In the genomic region with DNA sequence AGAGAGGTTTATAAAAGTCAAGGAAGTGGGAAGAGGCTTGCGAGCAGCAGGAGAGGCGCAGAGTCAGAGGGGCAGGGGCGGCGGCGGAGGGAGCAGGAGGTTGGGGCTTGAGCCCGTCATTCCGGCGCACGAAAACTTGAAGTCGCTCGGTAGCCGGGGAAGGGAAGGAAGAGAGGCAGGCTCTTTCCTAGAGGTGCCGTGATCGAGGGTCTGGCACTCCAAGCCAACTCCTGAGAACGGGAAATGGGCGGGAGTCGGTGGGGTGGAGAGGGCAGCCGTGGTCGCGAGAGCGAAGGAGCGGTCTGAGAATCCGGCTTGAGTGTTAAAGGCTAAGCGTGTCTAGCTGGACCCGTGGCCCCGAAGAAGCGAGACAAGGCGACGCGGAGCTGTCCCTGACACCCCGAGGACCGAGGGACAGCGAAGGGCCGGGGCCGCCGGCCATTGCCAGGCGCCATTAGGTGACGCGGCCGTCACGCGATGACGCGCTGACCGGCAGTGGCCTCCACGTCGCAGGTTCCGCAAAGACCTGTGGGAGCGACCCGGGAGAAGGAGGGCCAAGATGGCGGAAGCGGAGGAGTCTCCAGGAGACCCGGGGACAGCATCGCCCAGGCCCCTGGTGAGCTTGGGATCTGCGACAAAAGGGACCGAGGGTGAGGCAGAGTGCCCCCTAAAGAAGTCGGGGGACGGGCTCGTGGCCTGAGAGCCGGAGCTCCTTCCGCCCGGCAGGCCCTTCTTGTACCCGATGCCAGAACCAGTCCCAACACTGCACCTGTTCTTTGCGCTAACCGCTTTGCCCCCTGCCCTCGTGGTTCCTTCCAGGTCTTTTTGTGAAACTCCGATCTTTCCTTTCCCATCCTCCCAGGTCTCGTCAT, we compare ENCODE assay signal across 1 cellular context.
TF ChIP-seq lines count a peak whose summit lies in the region.

A gene with protein sequence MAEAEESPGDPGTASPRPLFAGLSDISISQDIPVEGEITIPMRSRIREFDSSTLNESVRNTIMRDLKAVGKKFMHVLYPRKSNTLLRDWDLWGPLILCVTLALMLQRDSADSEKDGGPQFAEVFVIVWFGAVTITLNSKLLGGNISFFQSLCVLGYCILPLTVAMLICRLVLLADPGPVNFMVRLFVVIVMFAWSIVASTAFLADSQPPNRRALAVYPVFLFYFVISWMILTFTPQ (plus strand): TSS at position 544 of the 872 bp plus-strand sequence. CDS start 16 bp downstream, at position 560.

TF ChIP-seq in HEK293, 187 proteins besides CTCF, POLR2A, EP300 and RAD21 (continued from another document and continues in another):
- TF ChIP-seq, protein P1, sequence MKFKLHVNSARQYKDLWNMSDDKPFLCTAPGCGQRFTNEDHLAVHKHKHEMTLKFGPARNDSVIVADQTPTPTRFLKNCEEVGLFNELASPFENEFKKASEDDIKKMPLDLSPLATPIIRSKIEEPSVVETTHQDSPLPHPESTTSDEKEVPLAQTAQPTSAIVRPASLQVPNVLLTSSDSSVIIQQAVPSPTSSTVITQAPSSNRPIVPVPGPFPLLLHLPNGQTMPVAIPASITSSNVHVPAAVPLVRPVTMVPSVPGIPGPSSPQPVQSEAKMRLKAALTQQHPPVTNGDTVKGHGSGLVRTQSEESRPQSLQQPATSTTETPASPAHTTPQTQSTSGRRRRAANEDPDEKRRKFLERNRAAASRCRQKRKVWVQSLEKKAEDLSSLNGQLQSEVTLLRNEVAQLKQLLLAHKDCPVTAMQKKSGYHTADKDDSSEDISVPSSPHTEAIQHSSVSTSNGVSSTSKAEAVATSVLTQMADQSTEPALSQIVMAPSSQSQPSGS (tag by site-specific recombination; IDR thresholded peaks at IDR 0.05; ENCODE audit: low read depth), result peak; percentile 50; the same call in 1 of the 2 replicates
- TF ChIP-seq ZNF292 (tag by site-specific recombination; IDR thresholded peaks at IDR 0.05; ENCODE audit: borderline replicate concordance, low read depth) (no peak), SALL2 (tag by site-specific recombination; IDR thresholded peaks at IDR 0.05; ENCODE audit: borderline replicate concordance) (no peak), ZNF791 (tag by site-specific recombination; IDR thresholded peaks at IDR 0.05) (no peak), ZFP41 (tag by site-specific recombination; IDR thresholded peaks at IDR 0.05; ENCODE audit: borderline replicate concordance) (no peak), ZBTB1 (tag by site-specific recombination; IDR thresholded peaks at IDR 0.05) (no peak), ZBTB20 (tag by site-specific recombination; IDR thresholded peaks at IDR 0.05) (peak; percentile 57; the same call in 1 of the 2 replicates), ZNF585B (tag by site-specific recombination; IDR thresholded peaks at IDR 0.05) (no peak), ZIC2 (tag by site-specific recombination; IDR thresholded peaks at IDR 0.05) (no peak), ZNF561 (tag by site-specific recombination; IDR thresholded peaks at IDR 0.05; ENCODE audit: borderline replicate concordance) (no peak), ZSCAN16 (tag by site-specific recombination; IDR thresholded peaks at IDR 0.05) (no peak; the same call in 1 of the 2 replicates), ZNF621 (tag by site-specific recombination; IDR thresholded peaks at IDR 0.05) (no peak), ZXDB (tag by site-specific recombination; IDR thresholded peaks at IDR 0.05) (peak; percentile 87), ZNF426 (tag by site-specific recombination; IDR thresholded peaks at IDR 0.05) (no peak), ZNF133 (tag by site-specific recombination; IDR thresholded peaks at IDR 0.05) (no peak), HOXA7 (CRISPR knock-in tag; IDR thresholded peaks at IDR 0.05; ENCODE audit: borderline replicate concordance) (no peak), ZNF529 (tag by site-specific recombination; IDR thresholded peaks at IDR 0.05; ENCODE audit: insufficient replicate concordance) (no peak), TCF7L2 (IDR thresholded peaks at IDR 0.05; ENCODE audit: borderline replicate concordance, low read depth, low read length) (no peak), ZNF555 (tag by site-specific recombination; conservative IDR thresholded peaks at IDR 0.05) (no peak), KLF7 (tag by site-specific recombination; IDR thresholded peaks at IDR 0.05; ENCODE audit: borderline replicate concordance) (0 out of 2 replicates have a peak, but pooled peaks have one; percentile 45), ZNF776 (tag by site-specific recombination; IDR thresholded peaks at IDR 0.05; ENCODE audit: borderline replicate concordance) (no peak), ZFHX2 (tag by site-specific recombination; conservative IDR thresholded peaks at IDR 0.05) (no peak), ZNF140 (tag by site-specific recombination; IDR thresholded peaks at IDR 0.05) (no peak), HOXD13 (CRISPR knock-in tag; IDR thresholded peaks at IDR 0.05; ENCODE audit: borderline replicate concordance) (no peak), ZNF132 (tag by site-specific recombination; IDR thresholded peaks at IDR 0.05; ENCODE audit: borderline replicate concordance) (no peak), ZNF169 (tag by site-specific recombination; IDR thresholded peaks at IDR 0.05) (no peak), ZNF324 (tag by site-specific recombination; IDR thresholded peaks at IDR 0.05) (peak; percentile 93), ZNF16 (tag by site-specific recombination; IDR thresholded peaks at IDR 0.05; ENCODE audit: low read depth) (no peak), ZNF114 (tag by site-specific recombination; IDR thresholded peaks at IDR 0.05) (no peak), GLIS1 (tag by site-specific recombination; IDR thresholded peaks at IDR 0.05) (0 out of 2 replicates have a peak, but pooled peaks have one; percentile 46), OSR2 (tag by site-specific recombination; IDR thresholded peaks at IDR 0.05) (no peak), ZNF514 (tag by site-specific recombination; IDR thresholded peaks at IDR 0.05) (no peak), ZNF473 (tag by site-specific recombination; IDR thresholded peaks at IDR 0.05) (no peak), ZSCAN23 (tag by site-specific recombination; IDR thresholded peaks at IDR 0.05) (no peak), YY1 (tag by site-specific recombination; IDR thresholded peaks at IDR 0.05) (peak; percentile 98), ZNF571 (tag by site-specific recombination; IDR thresholded peaks at IDR 0.05) (no peak), ZNF747 (tag by site-specific recombination; IDR thresholded peaks at IDR 0.05) (no peak), ZNF677 (tag by site-specific recombination; IDR thresholded peaks at IDR 0.05) (no peak)
- TF ChIP-seq, protein P2, sequence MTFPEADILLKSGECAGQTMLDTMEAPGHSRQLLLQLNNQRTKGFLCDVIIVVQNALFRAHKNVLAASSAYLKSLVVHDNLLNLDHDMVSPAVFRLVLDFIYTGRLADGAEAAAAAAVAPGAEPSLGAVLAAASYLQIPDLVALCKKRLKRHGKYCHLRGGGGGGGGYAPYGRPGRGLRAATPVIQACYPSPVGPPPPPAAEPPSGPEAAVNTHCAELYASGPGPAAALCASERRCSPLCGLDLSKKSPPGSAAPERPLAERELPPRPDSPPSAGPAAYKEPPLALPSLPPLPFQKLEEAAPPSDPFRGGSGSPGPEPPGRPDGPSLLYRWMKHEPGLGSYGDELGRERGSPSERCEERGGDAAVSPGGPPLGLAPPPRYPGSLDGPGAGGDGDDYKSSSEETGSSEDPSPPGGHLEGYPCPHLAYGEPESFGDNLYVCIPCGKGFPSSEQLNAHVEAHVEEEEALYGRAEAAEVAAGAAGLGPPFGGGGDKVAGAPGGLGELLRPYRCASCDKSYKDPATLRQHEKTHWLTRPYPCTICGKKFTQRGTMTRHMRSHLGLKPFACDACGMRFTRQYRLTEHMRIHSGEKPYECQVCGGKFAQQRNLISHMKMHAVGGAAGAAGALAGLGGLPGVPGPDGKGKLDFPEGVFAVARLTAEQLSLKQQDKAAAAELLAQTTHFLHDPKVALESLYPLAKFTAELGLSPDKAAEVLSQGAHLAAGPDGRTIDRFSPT (tag by site-specific recombination; IDR thresholded peaks at IDR 0.05), result no peak
- TF ChIP-seq, protein P3, sequence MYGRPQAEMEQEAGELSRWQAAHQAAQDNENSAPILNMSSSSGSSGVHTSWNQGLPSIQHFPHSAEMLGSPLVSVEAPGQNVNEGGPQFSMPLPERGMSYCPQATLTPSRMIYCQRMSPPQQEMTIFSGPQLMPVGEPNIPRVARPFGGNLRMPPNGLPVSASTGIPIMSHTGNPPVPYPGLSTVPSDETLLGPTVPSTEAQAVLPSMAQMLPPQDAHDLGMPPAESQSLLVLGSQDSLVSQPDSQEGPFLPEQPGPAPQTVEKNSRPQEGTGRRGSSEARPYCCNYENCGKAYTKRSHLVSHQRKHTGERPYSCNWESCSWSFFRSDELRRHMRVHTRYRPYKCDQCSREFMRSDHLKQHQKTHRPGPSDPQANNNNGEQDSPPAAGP (tag by site-specific recombination; IDR thresholded peaks at IDR 0.05), result peak; percentile 78
- TF ChIP-seq, protein P4, sequence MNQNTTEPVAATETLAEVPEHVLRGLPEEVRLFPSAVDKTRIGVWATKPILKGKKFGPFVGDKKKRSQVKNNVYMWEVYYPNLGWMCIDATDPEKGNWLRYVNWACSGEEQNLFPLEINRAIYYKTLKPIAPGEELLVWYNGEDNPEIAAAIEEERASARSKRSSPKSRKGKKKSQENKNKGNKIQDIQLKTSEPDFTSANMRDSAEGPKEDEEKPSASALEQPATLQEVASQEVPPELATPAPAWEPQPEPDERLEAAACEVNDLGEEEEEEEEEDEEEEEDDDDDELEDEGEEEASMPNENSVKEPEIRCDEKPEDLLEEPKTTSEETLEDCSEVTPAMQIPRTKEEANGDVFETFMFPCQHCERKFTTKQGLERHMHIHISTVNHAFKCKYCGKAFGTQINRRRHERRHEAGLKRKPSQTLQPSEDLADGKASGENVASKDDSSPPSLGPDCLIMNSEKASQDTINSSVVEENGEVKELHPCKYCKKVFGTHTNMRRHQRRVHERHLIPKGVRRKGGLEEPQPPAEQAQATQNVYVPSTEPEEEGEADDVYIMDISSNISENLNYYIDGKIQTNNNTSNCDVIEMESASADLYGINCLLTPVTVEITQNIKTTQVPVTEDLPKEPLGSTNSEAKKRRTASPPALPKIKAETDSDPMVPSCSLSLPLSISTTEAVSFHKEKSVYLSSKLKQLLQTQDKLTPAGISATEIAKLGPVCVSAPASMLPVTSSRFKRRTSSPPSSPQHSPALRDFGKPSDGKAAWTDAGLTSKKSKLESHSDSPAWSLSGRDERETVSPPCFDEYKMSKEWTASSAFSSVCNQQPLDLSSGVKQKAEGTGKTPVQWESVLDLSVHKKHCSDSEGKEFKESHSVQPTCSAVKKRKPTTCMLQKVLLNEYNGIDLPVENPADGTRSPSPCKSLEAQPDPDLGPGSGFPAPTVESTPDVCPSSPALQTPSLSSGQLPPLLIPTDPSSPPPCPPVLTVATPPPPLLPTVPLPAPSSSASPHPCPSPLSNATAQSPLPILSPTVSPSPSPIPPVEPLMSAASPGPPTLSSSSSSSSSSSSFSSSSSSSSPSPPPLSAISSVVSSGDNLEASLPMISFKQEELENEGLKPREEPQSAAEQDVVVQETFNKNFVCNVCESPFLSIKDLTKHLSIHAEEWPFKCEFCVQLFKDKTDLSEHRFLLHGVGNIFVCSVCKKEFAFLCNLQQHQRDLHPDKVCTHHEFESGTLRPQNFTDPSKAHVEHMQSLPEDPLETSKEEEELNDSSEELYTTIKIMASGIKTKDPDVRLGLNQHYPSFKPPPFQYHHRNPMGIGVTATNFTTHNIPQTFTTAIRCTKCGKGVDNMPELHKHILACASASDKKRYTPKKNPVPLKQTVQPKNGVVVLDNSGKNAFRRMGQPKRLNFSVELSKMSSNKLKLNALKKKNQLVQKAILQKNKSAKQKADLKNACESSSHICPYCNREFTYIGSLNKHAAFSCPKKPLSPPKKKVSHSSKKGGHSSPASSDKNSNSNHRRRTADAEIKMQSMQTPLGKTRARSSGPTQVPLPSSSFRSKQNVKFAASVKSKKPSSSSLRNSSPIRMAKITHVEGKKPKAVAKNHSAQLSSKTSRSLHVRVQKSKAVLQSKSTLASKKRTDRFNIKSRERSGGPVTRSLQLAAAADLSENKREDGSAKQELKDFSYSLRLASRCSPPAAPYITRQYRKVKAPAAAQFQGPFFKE (tag by site-specific recombination; IDR thresholded peaks at IDR 0.05; ENCODE audit: borderline replicate concordance), result no peak
- TF ChIP-seq, protein P5, sequence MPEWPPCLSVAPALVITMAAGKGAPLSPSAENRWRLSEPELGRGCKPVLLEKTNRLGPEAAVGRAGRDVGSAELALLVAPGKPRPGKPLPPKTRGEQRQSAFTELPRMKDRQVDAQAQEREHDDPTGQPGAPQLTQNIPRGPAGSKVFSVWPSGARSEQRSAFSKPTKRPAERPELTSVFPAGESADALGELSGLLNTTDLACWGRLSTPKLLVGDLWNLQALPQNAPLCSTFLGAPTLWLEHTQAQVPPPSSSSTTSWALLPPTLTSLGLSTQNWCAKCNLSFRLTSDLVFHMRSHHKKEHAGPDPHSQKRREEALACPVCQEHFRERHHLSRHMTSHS (tag by site-specific recombination; IDR thresholded peaks at IDR 0.05), result no peak
- TF ChIP-seq, protein P6, sequence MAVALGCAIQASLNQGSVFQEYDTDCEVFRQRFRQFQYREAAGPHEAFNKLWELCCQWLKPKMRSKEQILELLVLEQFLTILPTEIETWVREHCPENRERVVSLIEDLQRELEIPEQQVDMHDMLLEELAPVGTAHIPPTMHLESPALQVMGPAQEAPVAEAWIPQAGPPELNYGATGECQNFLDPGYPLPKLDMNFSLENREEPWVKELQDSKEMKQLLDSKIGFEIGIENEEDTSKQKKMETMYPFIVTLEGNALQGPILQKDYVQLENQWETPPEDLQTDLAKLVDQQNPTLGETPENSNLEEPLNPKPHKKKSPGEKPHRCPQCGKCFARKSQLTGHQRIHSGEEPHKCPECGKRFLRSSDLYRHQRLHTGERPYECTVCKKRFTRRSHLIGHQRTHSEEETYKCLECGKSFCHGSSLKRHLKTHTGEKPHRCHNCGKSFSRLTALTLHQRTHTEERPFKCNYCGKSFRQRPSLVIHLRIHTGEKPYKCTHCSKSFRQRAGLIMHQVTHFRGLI (tag by site-specific recombination; IDR thresholded peaks at IDR 0.05), result no peak
- TF ChIP-seq, protein P7, sequence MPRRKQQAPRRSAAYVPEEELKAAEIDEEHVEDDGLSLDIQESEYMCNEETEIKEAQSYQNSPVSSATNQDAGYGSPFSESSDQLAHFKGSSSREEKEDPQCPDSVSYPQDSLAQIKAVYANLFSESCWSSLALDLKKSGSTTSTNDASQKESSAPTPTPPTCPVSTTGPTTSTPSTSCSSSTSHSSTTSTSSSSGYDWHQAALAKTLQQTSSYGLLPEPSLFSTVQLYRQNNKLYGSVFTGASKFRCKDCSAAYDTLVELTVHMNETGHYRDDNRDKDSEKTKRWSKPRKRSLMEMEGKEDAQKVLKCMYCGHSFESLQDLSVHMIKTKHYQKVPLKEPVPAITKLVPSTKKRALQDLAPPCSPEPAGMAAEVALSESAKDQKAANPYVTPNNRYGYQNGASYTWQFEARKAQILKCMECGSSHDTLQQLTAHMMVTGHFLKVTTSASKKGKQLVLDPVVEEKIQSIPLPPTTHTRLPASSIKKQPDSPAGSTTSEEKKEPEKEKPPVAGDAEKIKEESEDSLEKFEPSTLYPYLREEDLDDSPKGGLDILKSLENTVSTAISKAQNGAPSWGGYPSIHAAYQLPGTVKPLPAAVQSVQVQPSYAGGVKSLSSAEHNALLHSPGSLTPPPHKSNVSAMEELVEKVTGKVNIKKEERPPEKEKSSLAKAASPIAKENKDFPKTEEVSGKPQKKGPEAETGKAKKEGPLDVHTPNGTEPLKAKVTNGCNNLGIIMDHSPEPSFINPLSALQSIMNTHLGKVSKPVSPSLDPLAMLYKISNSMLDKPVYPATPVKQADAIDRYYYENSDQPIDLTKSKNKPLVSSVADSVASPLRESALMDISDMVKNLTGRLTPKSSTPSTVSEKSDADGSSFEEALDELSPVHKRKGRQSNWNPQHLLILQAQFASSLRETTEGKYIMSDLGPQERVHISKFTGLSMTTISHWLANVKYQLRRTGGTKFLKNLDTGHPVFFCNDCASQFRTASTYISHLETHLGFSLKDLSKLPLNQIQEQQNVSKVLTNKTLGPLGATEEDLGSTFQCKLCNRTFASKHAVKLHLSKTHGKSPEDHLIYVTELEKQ (tag by site-specific recombination; IDR thresholded peaks at IDR 0.05; ENCODE audit: borderline replicate concordance), result no peak; the same call in 1 of the 2 replicates
